Comparison of ENCODE assay signal across 12 cellular contexts in genomic region chr20:17796096-17796563, GRCh38.
A peak's percentile ranks its signal among the peaks of the same experiment; 100 is the strongest.
DNase-seq lines count a peak whose midpoint lies in the region; ATAC-seq and TF ChIP-seq lines count a peak whose summit lies in the region.
"Had no signal": no experiment of that assay in that cellular context is flagged by ENCODE, and none has a peak within 500 bp of the region (broad histone marks: within the 10 kb centered on the region; RNA-seq: fewer than 3 reads in every experiment).

No MANE protein-coding gene starts in this region.

- H3K4me3 ChIP-seq in trophoblast cell (ENCODE audit: low read depth, low read length), result no peak overlapping the region
- H3K4me3 ChIP-seq: PC-9 had no signal

- peaks cover 39% of the 10 kb centered on the region for H3K9me3 Mint-ChIP-seq in WTC11

- intact Hi-C loops in cardiac septum (cut with DNase I), result no loop called here

- H3K4ac ChIP-seq in trophoblast cell (ENCODE audit: low read depth, low read length), result no peak overlapping the region

- ATAC-seq in WTC11 (no peak), GM21381 (IDR thresholded peaks at IDR 0.05; ENCODE audit: unreplicated experiment) (no peak), GM19452 (IDR thresholded peaks at IDR 0.05; ENCODE audit: unreplicated experiment) (no peak)

- no peak overlapping the region for H3K14ac ChIP-seq in trophoblast cell (ENCODE audit: low read length)

- no peaks in the 10 kb centered on the region for H3K27me3 Mint-ChIP-seq in WTC11 (ENCODE audit: low read depth)

- no peak overlapping the region for H2BK5ac ChIP-seq in trophoblast cell (ENCODE audit: low read depth, low read length, poor library complexity)

- H3K36me3 Mint-ChIP-seq in WTC11, result peaks cover 17% of the 10 kb centered on the region

- H3K79me1 ChIP-seq in trophoblast cell (ENCODE audit: low read length), result no peaks in the 10 kb centered on the region

- H3K9ac ChIP-seq in trophoblast cell (ENCODE audit: low read length), result no peak overlapping the region

- peaks cover 7% of the 10 kb centered on the region for H3K9me3 ChIP-seq in trophoblast cell (ENCODE audit: insufficient read depth, low read depth, low read length)

- no peak overlapping the region for H4K8ac ChIP-seq in trophoblast cell (ENCODE audit: low read depth, low read length)

- no peak overlapping the region for H2BK120ac ChIP-seq in trophoblast cell (ENCODE audit: insufficient read depth, low read length, poor library complexity)

- no peaks in the 10 kb centered on the region for H3K79me2 ChIP-seq in trophoblast cell (ENCODE audit: control insufficient read depth, insufficient read depth, low read length, poor library complexity)

- no peaks in the 10 kb centered on the region for H3K4me1 ChIP-seq in trophoblast cell (ENCODE audit: control insufficient read depth in 1 of 2, insufficient read depth in 2 of 2, low read length in 2 of 2)

- DNase-seq in AG20443 (ENCODE audit: low spot score), result peak; percentile 87
- no peak for DNase-seq in WTC11 (ENCODE audit: low spot score)
- peak; percentile 36 for DNase-seq in cardiac septum (ENCODE audit: low spot score)
- DNase-seq in trophoblast cell, result peak; percentile 47 to 78
- no peak for DNase-seq in stimulated activated CD4-positive, alpha-beta T cell treated with anti-CD3 and anti-CD28 coated beads, Interleukin-4, amount 100 ng/mL, for 4 hours
- DNase-seq in NCI-H446 treated with DMSO at 0.1 percent for 48 hours (lab: John Stamatoyannopoulos, UW), result no peak
- DNase-seq: brain microvascular endothelial cell; NCI-H1930; PC-9; stimulated activated CD4-positive, alpha-beta T cell treated with anti-CD3 and anti-CD28 coated beads, Interleukin-12 subunit alpha, Interleukin-12 subunit beta, amount 100 ng/mL, for 4 hours had no signal

- no peak for TF ChIP-seq CTCF in WTC11 (IDR thresholded peaks at IDR 0.05)

- H2BK12ac ChIP-seq in trophoblast cell (ENCODE audit: low read length), result no peak overlapping the region

- H3K4me3 Mint-ChIP-seq in WTC11, result no peak overlapping the region

- H3K27ac Mint-ChIP-seq in WTC11, result no peak overlapping the region

- no peak overlapping the region for H4K12ac ChIP-seq in trophoblast cell (ENCODE audit: low read depth, low read length)

- H3K27ac ChIP-seq in trophoblast cell (ENCODE audit: low read depth, low read length), result no peak overlapping the region
- H3K27ac ChIP-seq: brain microvascular endothelial cell, PC-9 had no signal

- no peak overlapping the region for H2AFZ ChIP-seq in trophoblast cell (ENCODE audit: insufficient read depth, low read length, poor library complexity)
- H2AFZ ChIP-seq: PC-9 had no signal

- POLR2A ChIA-PET in WTC11 (lab: Charles Lee), result no interaction called here

- no peaks in the 10 kb centered on the region for H3K27me3 ChIP-seq in trophoblast cell (ENCODE audit: insufficient read depth, low read length)
- H3K27me3 ChIP-seq: brain microvascular endothelial cell had no signal

- no peak overlapping the region for H2AK5ac ChIP-seq in trophoblast cell (ENCODE audit: low read length)

- CTCF ChIA-PET in WTC11 (lab: Charles Lee), result no interaction called here

- H3K18ac ChIP-seq in trophoblast cell (ENCODE audit: low read length), result no peak overlapping the region

- H3K4me2 ChIP-seq in trophoblast cell (ENCODE audit: low read length), result no peak overlapping the region
- H3K4me2 ChIP-seq: PC-9 had no signal

- H3K23ac ChIP-seq in trophoblast cell (ENCODE audit: low read length), result no peak overlapping the region

- no peaks in the 10 kb centered on the region for H3K36me3 ChIP-seq in trophoblast cell (ENCODE audit: control insufficient read depth in 1 of 2, insufficient read depth in 2 of 2, low read length in 2 of 2)
- H3K36me3 ChIP-seq: brain microvascular endothelial cell had no signal

- WGBS in trophoblast cell (ENCODE audit: extremely low coverage, insufficient coverage, insufficient read length), result no CpG with 5 or more reads among the region's 2 CpGs

- no peak overlapping the region for H4K91ac ChIP-seq in trophoblast cell (ENCODE audit: low read depth, low read length)

- H3K4me1 Mint-ChIP-seq in WTC11, result peaks cover 9% of the 10 kb centered on the region; the same call in 1 of the 2 replicates

TF ChIP-seq in WTC11, 78 proteins besides CTCF, POLR2A, EP300 and RAD21:
- TF ChIP-seq GABPB1 (CRISPR knock-in tag; IDR thresholded peaks at IDR 0.05) (peak; percentile 93), FOXK1 (CRISPR knock-in tag; IDR thresholded peaks at IDR 0.05) (no peak)

Comparison
In these comparisons a context has a peak if more than half of its experiments do, and no peak if none do; other contexts are left out.
1. DNase-seq: peak in AG20443 (single experiment), cardiac septum (single experiment) and trophoblast cell (2 of 2); none in WTC11 (single experiment), stimulated activated CD4-positive, alpha-beta T cell treated with anti-CD3 and anti-CD28 coated beads, Interleukin-4, amount 100 ng/mL, for 4 hours (0 of 2) and NCI-H446 treated with DMSO at 0.1 percent for 48 hours (single experiment).